Comparison of ENCODE assay signal across 6 cellular contexts in genomic region chr10:30611041-30611440, GRCh38. TPM values are rescaled to one million over a fixed set of nuclear protein-coding genes. Genes with fewer than 3 reads are reported as not detected.
"Had no signal": no experiment of that assay in that cellular context is flagged by ENCODE, and none has a peak within 500 bp of the region (broad histone marks: within the 10 kb centered on the region; RNA-seq: fewer than 3 reads in every experiment).

No MANE protein-coding gene starts in this region.

RNA-seq across cellular contexts. Expression of gene LYZL2, which starts 18.5 kb away (rescaled TPM):
- total RNA-seq: M059J, PC-3, Peyer's patch, Right ventricle myocardium superior, SJSA1 had no signal
- polyA plus RNA-seq: SK-N-SH had no signal
